ENCODE assay signal across 1 cellular context in the genomic region with DNA sequence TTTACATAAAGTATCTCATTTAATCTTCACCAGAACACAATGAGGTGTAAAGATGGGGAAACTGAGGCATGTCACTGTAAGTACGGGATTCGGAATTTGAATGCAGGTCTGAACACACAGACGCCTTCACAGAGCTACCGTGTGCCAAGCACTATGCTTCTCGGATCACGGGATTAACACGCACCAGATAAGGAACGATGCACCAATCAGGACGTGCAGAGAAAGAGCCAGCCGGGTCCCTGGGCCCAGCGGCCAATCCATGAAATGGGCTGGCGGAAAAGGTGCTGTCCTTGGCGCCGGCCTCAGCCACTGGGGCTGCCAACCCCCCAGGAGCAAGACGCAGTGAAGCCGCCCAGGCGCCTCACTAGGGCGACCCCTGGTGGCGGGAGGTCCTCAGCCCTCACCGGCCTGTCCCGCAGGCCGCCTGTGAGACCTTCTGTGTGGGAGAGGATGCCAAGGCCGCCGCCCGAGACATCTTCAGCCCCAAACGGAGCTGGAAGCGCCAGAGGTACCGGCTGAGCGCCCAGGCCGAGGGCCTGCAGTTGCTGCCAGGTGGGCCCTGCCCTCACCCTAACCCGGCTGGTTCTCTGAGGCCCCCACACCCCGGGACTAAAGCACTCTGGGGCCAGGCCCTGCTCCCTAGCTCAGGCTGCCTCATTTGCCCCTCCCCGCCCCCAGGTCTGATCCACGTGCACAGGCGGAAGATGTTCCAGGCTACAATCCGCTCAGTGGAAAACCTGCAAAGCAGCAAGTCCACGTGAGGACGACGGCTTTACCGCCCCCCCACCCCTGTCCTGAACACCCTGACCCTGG.
TF ChIP-seq lines count a peak whose summit lies in the region.

No MANE protein-coding gene starts in this region.

TF ChIP-seq in HepG2, 621 proteins besides CTCF, POLR2A, EP300 and RAD21 (continued from another document):
- TF ChIP-seq, protein P1, sequence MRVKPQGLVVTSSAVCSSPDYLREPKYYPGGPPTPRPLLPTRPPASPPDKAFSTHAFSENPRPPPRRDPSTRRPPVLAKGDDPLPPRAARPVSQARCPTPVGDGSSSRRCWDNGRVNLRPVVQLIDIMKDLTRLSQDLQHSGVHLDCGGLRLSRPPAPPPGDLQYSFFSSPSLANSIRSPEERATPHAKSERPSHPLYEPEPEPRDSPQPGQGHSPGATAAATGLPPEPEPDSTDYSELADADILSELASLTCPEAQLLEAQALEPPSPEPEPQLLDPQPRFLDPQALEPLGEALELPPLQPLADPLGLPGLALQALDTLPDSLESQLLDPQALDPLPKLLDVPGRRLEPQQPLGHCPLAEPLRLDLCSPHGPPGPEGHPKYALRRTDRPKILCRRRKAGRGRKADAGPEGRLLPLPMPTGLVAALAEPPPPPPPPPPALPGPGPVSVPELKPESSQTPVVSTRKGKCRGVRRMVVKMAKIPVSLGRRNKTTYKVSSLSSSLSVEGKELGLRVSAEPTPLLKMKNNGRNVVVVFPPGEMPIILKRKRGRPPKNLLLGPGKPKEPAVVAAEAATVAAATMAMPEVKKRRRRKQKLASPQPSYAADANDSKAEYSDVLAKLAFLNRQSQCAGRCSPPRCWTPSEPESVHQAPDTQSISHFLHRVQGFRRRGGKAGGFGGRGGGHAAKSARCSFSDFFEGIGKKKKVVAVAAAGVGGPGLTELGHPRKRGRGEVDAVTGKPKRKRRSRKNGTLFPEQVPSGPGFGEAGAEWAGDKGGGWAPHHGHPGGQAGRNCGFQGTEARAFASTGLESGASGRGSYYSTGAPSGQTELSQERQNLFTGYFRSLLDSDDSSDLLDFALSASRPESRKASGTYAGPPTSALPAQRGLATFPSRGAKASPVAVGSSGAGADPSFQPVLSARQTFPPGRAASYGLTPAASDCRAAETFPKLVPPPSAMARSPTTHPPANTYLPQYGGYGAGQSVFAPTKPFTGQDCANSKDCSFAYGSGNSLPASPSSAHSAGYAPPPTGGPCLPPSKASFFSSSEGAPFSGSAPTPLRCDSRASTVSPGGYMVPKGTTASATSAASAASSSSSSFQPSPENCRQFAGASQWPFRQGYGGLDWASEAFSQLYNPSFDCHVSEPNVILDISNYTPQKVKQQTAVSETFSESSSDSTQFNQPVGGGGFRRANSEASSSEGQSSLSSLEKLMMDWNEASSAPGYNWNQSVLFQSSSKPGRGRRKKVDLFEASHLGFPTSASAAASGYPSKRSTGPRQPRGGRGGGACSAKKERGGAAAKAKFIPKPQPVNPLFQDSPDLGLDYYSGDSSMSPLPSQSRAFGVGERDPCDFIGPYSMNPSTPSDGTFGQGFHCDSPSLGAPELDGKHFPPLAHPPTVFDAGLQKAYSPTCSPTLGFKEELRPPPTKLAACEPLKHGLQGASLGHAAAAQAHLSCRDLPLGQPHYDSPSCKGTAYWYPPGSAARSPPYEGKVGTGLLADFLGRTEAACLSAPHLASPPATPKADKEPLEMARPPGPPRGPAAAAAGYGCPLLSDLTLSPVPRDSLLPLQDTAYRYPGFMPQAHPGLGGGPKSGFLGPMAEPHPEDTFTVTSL (CRISPR knock-in tag; IDR thresholded peaks at IDR 0.05; ENCODE audit: borderline replicate concordance) = no peak
- TF ChIP-seq ATF1 (CRISPR knock-in tag; IDR thresholded peaks at IDR 0.05) (no peak), TCF7L2 (IDR thresholded peaks at IDR 0.05; ENCODE audit: low read depth, low read length) (no peak), ZNF12 (CRISPR knock-in tag; IDR thresholded peaks at IDR 0.05) (no peak), SP2 (CRISPR knock-in tag; IDR thresholded peaks at IDR 0.05) (no peak), JDP2 (CRISPR knock-in tag; IDR thresholded peaks at IDR 0.05; ENCODE audit: borderline replicate concordance) (no peak), CCDC6 (CRISPR knock-in tag; IDR thresholded peaks at IDR 0.05) (no peak), ZNF841 (CRISPR knock-in tag; IDR thresholded peaks at IDR 0.05; ENCODE audit: borderline replicate concordance) (no peak), MYC (CRISPR knock-in tag; IDR thresholded peaks at IDR 0.05; ENCODE audit: borderline replicate concordance) (no peak), ZFP41 (CRISPR knock-in tag; IDR thresholded peaks at IDR 0.05; ENCODE audit: borderline replicate concordance) (no peak)
- TF ChIP-seq, protein P2, sequence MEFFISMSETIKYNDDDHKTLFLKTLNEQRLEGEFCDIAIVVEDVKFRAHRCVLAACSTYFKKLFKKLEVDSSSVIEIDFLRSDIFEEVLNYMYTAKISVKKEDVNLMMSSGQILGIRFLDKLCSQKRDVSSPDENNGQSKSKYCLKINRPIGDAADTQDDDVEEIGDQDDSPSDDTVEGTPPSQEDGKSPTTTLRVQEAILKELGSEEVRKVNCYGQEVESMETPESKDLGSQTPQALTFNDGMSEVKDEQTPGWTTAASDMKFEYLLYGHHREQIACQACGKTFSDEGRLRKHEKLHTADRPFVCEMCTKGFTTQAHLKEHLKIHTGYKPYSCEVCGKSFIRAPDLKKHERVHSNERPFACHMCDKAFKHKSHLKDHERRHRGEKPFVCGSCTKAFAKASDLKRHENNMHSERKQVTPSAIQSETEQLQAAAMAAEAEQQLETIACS (CRISPR knock-in tag; IDR thresholded peaks at IDR 0.05) = no peak
TF ChIP-seq in HepG2: peak in this region for 140.
